26 cellular contexts compared by ENCODE assay signal in the genomic region with DNA sequence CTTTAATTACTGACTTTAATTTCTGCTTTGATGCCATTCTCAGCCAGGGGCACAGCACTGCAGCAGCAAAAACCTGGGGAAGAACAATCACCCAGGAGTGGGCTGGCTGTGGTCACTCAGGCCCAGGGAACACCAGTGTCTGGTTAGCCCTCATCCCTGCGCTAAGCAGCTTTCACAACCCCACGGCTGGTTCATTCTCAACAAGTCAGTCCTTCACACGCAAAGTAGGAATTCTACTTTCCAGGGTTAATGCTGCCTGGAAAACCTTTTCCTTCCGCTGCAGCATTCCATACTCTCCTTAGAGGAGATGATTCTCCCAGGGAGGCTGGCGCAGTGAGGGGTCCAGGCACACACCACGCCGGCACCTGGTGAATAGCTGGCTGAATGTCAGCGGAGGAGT. TPM values are rescaled to one million over a fixed set of nuclear protein-coding genes. Genes with fewer than 3 reads are reported as not detected.
DNase-seq lines count a peak whose midpoint lies in the region; ATAC-seq and TF ChIP-seq lines count a peak whose summit lies in the region.
"Had no signal": no experiment of that assay in that cellular context is flagged by ENCODE, and none has a peak within 500 bp of the region (broad histone marks: within the 10 kb centered on the region; RNA-seq: fewer than 3 reads in every experiment).

No MANE protein-coding gene starts in this region.

- WGBS in hepatocyte (ENCODE audit: low lambda C conversion rate, missing lambda C conversion rate): 77% methylated on average over 8 of the region's 8 CpGs

- peak; percentile 77 for DNase-seq in NCI-H82 (lab: John Stamatoyannopoulos, UW)
- no peak for DNase-seq in NCI-H82 treated with DMSO at 0.1 percent for 48 hours (lab: John Stamatoyannopoulos, UW; ENCODE audit: unreplicated experiment)
- DNase-seq in WERI-Rb-1: peak; percentile 65
- no peak for DNase-seq in hepatocyte (ENCODE audit: low spot score)
- DNase-seq in sciatic nerve (ENCODE audit: low spot score): no peak
- DNase-seq: 8988T; activated CD4-positive, alpha-beta T cell treated with anti-CD3 and anti-CD28 coated beads for 1 hour; activated gamma-delta T cell; amniotic stem cell; caudate nucleus; CD8-positive, alpha-beta T cell; GDM1; NCI-H1436; occipital lobe; retina; SJCRH30; stomach; transverse colon had no signal

- H3K27me3 ChIP-seq in WERI-Rb-1 (ENCODE audit: insufficient read depth, low read depth, severe bottlenecking): no peaks in the 10 kb centered on the region
- H3K27me3 ChIP-seq in hepatocyte: no peaks in the 10 kb centered on the region
- H3K27me3 ChIP-seq: gastroesophageal sphincter, SJCRH30, stomach, transverse colon had no signal

- H3K9me3 ChIP-seq in WERI-Rb-1 (ENCODE audit: severe bottlenecking) (no peaks in the 10 kb centered on the region), hepatocyte (ENCODE audit: low read depth) (no peaks in the 10 kb centered on the region)
- H3K9me3 ChIP-seq: gastroesophageal sphincter, SJCRH30, stomach, transverse colon had no signal

- intact Hi-C loops in sciatic nerve (cut with DNase I): no loop called here

- no peaks in the 10 kb centered on the region for H4K20me1 ChIP-seq in hepatocyte (ENCODE audit: insufficient read depth, poor library complexity, severe bottlenecking)

- peaks cover 7% of the 10 kb centered on the region for H3K4me1 ChIP-seq in hepatocyte (ENCODE audit: insufficient read depth)
- H3K4me1 ChIP-seq: stomach, transverse colon had no signal

- H3K27ac ChIP-seq in WERI-Rb-1 (peak overlapping the region; percentile 39), hepatocyte (peak overlapping the region; percentile 87)
- H3K27ac ChIP-seq: gastroesophageal sphincter, KMS-11, PC-9, SJCRH30, stomach, transverse colon had no signal

- no peak overlapping the region for H2AFZ ChIP-seq in hepatocyte
- H2AFZ ChIP-seq: PC-9 had no signal

- H3K9me2 ChIP-seq in hepatocyte (replicated peaks; ENCODE audit: insufficient read depth): no peaks in the 10 kb centered on the region

- H3K4me3 ChIP-seq in WERI-Rb-1 (ENCODE audit: low read depth, low read length) (no peak overlapping the region), hepatocyte (no peak overlapping the region)
- H3K4me3 ChIP-seq: gastroesophageal sphincter, lung, PC-9, SJCRH30, stomach, transverse colon had no signal

- H3K36me3 ChIP-seq in WERI-Rb-1: no peaks in the 10 kb centered on the region
- H3K36me3 ChIP-seq in hepatocyte (replicated peaks; ENCODE audit: insufficient read depth, low read depth): no peaks in the 10 kb centered on the region
- H3K36me3 ChIP-seq: gastroesophageal sphincter, SJCRH30, stomach, transverse colon had no signal

- TF ChIP-seq CTCF in WERI-Rb-1 (IDR thresholded peaks at IDR 0.05; ENCODE audit: low read depth, low read length) (no peak), hepatocyte (IDR thresholded peaks at IDR 0.05; ENCODE audit: poor library complexity) (no peak)

- no peaks in the 10 kb centered on the region for H3K79me2 ChIP-seq in hepatocyte

- peak; percentile 16 for ATAC-seq in sciatic nerve
- ATAC-seq in HG03095 (IDR thresholded peaks at IDR 0.05; ENCODE audit: unreplicated experiment): no peak
- no peak for ATAC-seq in HG02763 (IDR thresholded peaks at IDR 0.05; ENCODE audit: unreplicated experiment)
- ATAC-seq in HG03354 (IDR thresholded peaks at IDR 0.05; ENCODE audit: poor library complexity, severe bottlenecking, unreplicated experiment): no peak
- ATAC-seq: CD8-positive, alpha-beta T cell; gastroesophageal sphincter had no signal

- no peak overlapping the region for H3K4me2 ChIP-seq in hepatocyte
- H3K4me2 ChIP-seq: KMS-11, PC-9 had no signal

RNA-seq across cellular contexts. Expression of gene KCNE1, which starts 24.3 kb away (rescaled TPM):
- total RNA-seq in hepatocyte (0.32 and 1.1 TPM in 2 replicates), sciatic nerve (2.5 TPM)
- 0.48 and 1.3 TPM in 2 replicates for polyA plus RNA-seq in hepatocyte
- total RNA-seq: CD8-positive, alpha-beta T cell; NCI-H460 had no signal

Comparison
In these comparisons a context has a peak if more than half of its experiments do, and no peak if none do; other contexts are left out.
1. DNase-seq: peak in NCI-H82 (single experiment) and WERI-Rb-1 (single experiment); none in NCI-H82 treated with DMSO at 0.1 percent for 48 hours (single experiment), hepatocyte (single experiment) and sciatic nerve (single experiment).